8 cellular contexts compared by ENCODE assay signal in the genomic region with DNA sequence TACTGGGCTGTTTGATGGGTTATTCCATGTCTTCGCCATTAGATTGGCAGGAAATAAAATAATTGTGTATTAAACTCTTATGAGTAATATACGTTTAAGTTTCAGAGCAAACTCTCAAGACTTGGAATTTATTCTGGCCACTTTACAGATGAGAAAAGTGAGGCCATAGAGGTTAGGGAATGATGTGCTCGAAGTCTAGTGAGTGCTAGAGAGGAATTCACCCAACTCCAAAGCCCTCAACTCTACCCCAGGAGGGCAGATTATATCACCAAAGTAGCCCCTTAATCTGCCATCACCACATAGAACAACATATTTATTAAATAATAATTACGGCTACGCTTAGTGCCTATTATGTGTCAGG. TPM values are rescaled to one million over a fixed set of nuclear protein-coding genes. Genes with fewer than 3 reads are reported as not detected.
DNase-seq lines count a peak whose midpoint lies in the region; ATAC-seq and TF ChIP-seq lines count a peak whose summit lies in the region.

No MANE protein-coding gene starts in this region.

- TF ChIP-seq CTCF in adrenal gland (IDR thresholded peaks at IDR 0.05) (no peak), left lung (IDR thresholded peaks at IDR 0.05) (no peak), suprapubic skin (IDR thresholded peaks at IDR 0.05) (no peak)

- WGBS in adrenal gland, 4 donors: 59 to 64% (median 63%) methylated on average over 5 of the region's 5 CpGs
- 63% methylated on average over 5 of the region's 5 CpGs for WGBS in suprapubic skin

- H3K27ac Mint-ChIP-seq in activated CD4-positive, alpha-beta T cell treated with anti-CD3 and anti-CD28 coated beads, Interleukin-2, amount 10 ng/mL, durations not matched to agents 24 days and 14 days: peak overlapping the region; percentile 88

- no peak for DNase-seq in activated CD4-positive, alpha-beta T cell treated with anti-CD3 and anti-CD28 coated beads, Interleukin-2, amount 10 ng/mL, durations not matched to agents 24 days and 14 days
- DNase-seq in activated CD4-positive, alpha-beta T cell treated with anti-CD3 and anti-CD28 coated beads for 4 hours: no peak
- DNase-seq in adrenal gland (no peak), left lung (no peak), suprapubic skin (ENCODE audit: low spot score in 2 of 2) (no peak), retina (no peak), NCI-H446 treated with DMSO at 0.1 percent for 48 hours (lab: John Stamatoyannopoulos, UW) (no peak)

- peak overlapping the region in 4 of 5 donors; percentile 30 to 98 (median 77) for H3K27ac ChIP-seq in adrenal gland
- peak overlapping the region; percentile 57 to 86 for H3K27ac ChIP-seq in left lung
- H3K27ac ChIP-seq in suprapubic skin: peak overlapping the region; percentile 76

- H3K27me3 ChIP-seq in adrenal gland (no peaks in the 10 kb centered on the region), left lung (peaks cover 0 to 19% of the 10 kb centered on the region in 2 donors), suprapubic skin (peaks cover 11% of the 10 kb centered on the region)

- intact Hi-C loops in activated CD4-positive, alpha-beta T cell treated with anti-CD3 and anti-CD28 coated beads, Interleukin-2, amount 10 ng/mL, durations not matched to agents 24 days and 14 days (cut with micrococcal nuclease): loop anchor here (5.0 kb wide), 1 partner anchor 124 kb away; a partner anchor contains a TSS
- intact Hi-C loops in adrenal gland (cut with DNase I) (no loop called here), left lung (cut with DNase I) (no loop called here)

- TF ChIP-seq EP300 in suprapubic skin (IDR thresholded peaks at IDR 0.05): no peak

- peaks cover 4% of the 10 kb centered on the region for H3K27me3 Mint-ChIP-seq in activated CD4-positive, alpha-beta T cell treated with anti-CD3 and anti-CD28 coated beads, Interleukin-2, amount 10 ng/mL, durations not matched to agents 24 days and 14 days

- TF ChIP-seq POLR2A in adrenal gland (IDR thresholded peaks at IDR 0.05) (no peak), suprapubic skin (IDR thresholded peaks at IDR 0.05) (no peak)

- H3K4me3 ChIP-seq in adrenal gland: peak overlapping the region in 3 of 4 donors; percentile 71 to 91 (median 87)
- peak overlapping the region; percentile 92 to 97 for H3K4me3 ChIP-seq in left lung
- H3K4me3 ChIP-seq in suprapubic skin: peak overlapping the region; percentile 82

- H3K4me1 ChIP-seq in adrenal gland (replicated peaks in 1 of 2): peaks cover 6 to 24% of the 10 kb centered on the region in 2 donors
- peaks cover 13 to 30% of the 10 kb centered on the region in 2 donors for H3K4me1 ChIP-seq in left lung
- H3K4me1 ChIP-seq in suprapubic skin: peaks cover 35% of the 10 kb centered on the region

- H3K9me3 ChIP-seq in adrenal gland (replicated peaks in 1 of 3) (no peaks in the 10 kb centered on the region), left lung (no peaks in the 10 kb centered on the region), suprapubic skin (no peaks in the 10 kb centered on the region)

- ATAC-seq in left lung (no peak), HG02588 (IDR thresholded peaks at IDR 0.05; ENCODE audit: unreplicated experiment) (no peak)

- H3K36me3 ChIP-seq in adrenal gland (replicated peaks in 1 of 2) (no peaks in the 10 kb centered on the region), left lung (peaks cover 0 to 5% of the 10 kb centered on the region in 2 donors), suprapubic skin (no peaks in the 10 kb centered on the region)

- H3K4me3 Mint-ChIP-seq in activated CD4-positive, alpha-beta T cell treated with anti-CD3 and anti-CD28 coated beads, Interleukin-2, amount 10 ng/mL, durations not matched to agents 24 days and 14 days: peak overlapping the region; percentile 87

- peaks cover 7% of the 10 kb centered on the region for H3K36me3 Mint-ChIP-seq in activated CD4-positive, alpha-beta T cell treated with anti-CD3 and anti-CD28 coated beads, Interleukin-2, amount 10 ng/mL, durations not matched to agents 24 days and 14 days (ENCODE audit: low read depth)

- H3K4me1 Mint-ChIP-seq in activated CD4-positive, alpha-beta T cell treated with anti-CD3 and anti-CD28 coated beads, Interleukin-2, amount 10 ng/mL, durations not matched to agents 24 days and 14 days: peaks cover 5% of the 10 kb centered on the region

- no peaks in the 10 kb centered on the region for H3K9me3 Mint-ChIP-seq in activated CD4-positive, alpha-beta T cell treated with anti-CD3 and anti-CD28 coated beads, Interleukin-2, amount 10 ng/mL, durations not matched to agents 24 days and 14 days

RNA-seq across cellular contexts. Expression of a gene that starts 0.4 kb away (rescaled TPM):
- 19.1 and 19.4 TPM in 2 replicates for total RNA-seq in activated CD4-positive, alpha-beta T cell treated with anti-CD3 and anti-CD28 coated beads, Interleukin-2, amount 10 ng/mL, durations not matched to agents 24 days and 14 days
- total RNA-seq in adrenal gland (10 to 100 TPM; 27.9 to 48.0 (median 39.3) TPM), left lung (10 to 100 TPM; 27.8 to 36.0 TPM), suprapubic skin (10 to 100 TPM; 27.2 to 36.5 (median 28.4) TPM)
- 10 to 100 TPM in 1 of 3 donors, 1 to 10 TPM in 2; 3.7 to 21.3 (median 5.3) TPM for polyA plus RNA-seq in adrenal gland

RNA-seq across cellular contexts. Expression of a gene that starts 22.4 kb away (rescaled TPM):
- total RNA-seq in activated CD4-positive, alpha-beta T cell treated with anti-CD3 and anti-CD28 coated beads, Interleukin-2, amount 10 ng/mL, durations not matched to agents 24 days and 14 days: 1.3 and 1.8 TPM in 2 replicates
- total RNA-seq in adrenal gland: 10 to 100 TPM; 13.0 to 68.7 (median 38.0) TPM
- polyA plus RNA-seq in adrenal gland: 10 to 100 TPM; 25.6 to 36.1 (median 33.9) TPM
- total RNA-seq in left lung: 10 to 100 TPM; 17.9 to 42.2 TPM
- 10 to 100 TPM in 2 of 4 donors, 1 to 10 TPM in 2; 7.0 to 18.1 (median 9.5) TPM for total RNA-seq in suprapubic skin

RNA-seq across cellular contexts. Expression of a gene that starts 44.0 kb away (rescaled TPM):
- total RNA-seq in activated CD4-positive, alpha-beta T cell treated with anti-CD3 and anti-CD28 coated beads, Interleukin-2, amount 10 ng/mL, durations not matched to agents 24 days and 14 days: not detected in 2 replicates
- total RNA-seq in adrenal gland (10 to 100 TPM; 16.2 to 67.7 (median 41.6) TPM), left lung (1 to 10 TPM in 1 of 2 donors, under 1 TPM in 1; 0.73 to 1.1 TPM), suprapubic skin (under 1 TPM in 2 of 4 donors, not detected in 2; 0.21 to 0.38 TPM)
- polyA plus RNA-seq in adrenal gland: 10 to 100 TPM in 2 of 3 donors, 1 to 10 TPM in 1; 5.1 to 54.9 (median 30.4) TPM

Comparison
In these comparisons a context has a peak if more than half of its experiments do, and no peak if none do; other contexts are left out.
1. RNA of a gene that starts 44.0 kb away (total RNA-seq): 16.2 to 67.7 TPM in adrenal gland; 0.73 to 1.1 TPM in left lung, 0.21 to 0.38 TPM in suprapubic skin and not detected in activated CD4-positive, alpha-beta T cell treated with anti-CD3 and anti-CD28 coated beads, Interleukin-2, amount 10 ng/mL, durations not matched to agents 24 days and 14 days; every median in the first group is over 4 times any median in the second.
2. Peak in every context shown above with its lines, with median percentiles within 50 percentile points of each other: H3K27ac ChIP-seq and H3K4me3 ChIP-seq.